In genomic region chr20:46814366-46815232, GRCh38 we compare ENCODE assay signal across 1 cellular context.
TF ChIP-seq lines count a peak whose summit lies in the region.

No MANE protein-coding gene starts in this region.

TF ChIP-seq in HEK293, 187 proteins besides CTCF, POLR2A, EP300 and RAD21 (continued from another document):
- TF ChIP-seq, protein P1, sequence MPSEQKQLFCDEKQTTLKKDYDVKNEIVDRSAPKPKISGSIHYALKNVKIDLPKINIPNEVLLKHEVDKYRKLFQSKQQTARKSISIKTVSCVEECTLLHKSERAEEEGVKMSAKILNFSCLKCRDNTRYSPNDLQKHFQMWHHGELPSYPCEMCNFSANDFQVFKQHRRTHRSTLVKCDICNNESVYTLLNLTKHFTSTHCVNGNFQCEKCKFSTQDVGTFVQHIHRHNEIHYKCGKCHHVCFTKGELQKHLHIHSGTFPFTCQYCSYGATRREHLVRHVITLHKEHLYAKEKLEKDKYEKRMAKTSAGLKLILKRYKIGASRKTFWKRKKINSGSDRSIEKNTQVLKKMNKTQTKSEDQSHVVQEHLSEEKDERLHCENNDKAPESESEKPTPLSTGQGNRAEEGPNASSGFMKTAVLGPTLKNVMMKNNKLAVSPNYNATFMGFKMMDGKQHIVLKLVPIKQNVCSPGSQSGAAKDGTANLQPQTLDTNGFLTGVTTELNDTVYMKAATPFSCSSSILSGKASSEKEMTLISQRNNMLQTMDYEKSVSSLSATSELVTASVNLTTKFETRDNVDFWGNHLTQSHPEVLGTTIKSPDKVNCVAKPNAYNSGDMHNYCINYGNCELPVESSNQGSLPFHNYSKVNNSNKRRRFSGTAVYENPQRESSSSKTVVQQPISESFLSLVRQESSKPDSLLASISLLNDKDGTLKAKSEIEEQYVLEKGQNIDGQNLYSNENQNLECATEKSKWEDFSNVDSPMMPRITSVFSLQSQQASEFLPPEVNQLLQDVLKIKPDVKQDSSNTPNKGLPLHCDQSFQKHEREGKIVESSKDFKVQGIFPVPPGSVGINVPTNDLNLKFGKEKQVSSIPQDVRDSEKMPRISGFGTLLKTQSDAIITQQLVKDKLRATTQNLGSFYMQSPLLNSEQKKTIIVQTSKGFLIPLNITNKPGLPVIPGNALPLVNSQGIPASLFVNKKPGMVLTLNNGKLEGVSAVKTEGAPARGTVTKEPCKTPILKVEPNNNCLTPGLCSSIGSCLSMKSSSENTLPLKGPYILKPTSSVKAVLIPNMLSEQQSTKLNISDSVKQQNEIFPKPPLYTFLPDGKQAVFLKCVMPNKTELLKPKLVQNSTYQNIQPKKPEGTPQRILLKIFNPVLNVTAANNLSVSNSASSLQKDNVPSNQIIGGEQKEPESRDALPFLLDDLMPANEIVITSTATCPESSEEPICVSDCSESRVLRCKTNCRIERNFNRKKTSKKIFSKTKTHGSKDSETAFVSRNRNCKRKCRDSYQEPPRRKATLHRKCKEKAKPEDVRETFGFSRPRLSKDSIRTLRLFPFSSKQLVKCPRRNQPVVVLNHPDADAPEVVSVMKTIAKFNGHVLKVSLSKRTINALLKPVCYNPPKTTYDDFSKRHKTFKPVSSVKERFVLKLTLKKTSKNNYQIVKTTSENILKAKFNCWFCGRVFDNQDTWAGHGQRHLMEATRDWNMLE (tag by site-specific recombination; conservative IDR thresholded peaks at IDR 0.05; ENCODE audit: low read depth) = no peak
- no peak for TF ChIP-seq ZNF654 (tag by site-specific recombination; IDR thresholded peaks at IDR 0.05; ENCODE audit: low read depth)
- TF ChIP-seq, protein P2, sequence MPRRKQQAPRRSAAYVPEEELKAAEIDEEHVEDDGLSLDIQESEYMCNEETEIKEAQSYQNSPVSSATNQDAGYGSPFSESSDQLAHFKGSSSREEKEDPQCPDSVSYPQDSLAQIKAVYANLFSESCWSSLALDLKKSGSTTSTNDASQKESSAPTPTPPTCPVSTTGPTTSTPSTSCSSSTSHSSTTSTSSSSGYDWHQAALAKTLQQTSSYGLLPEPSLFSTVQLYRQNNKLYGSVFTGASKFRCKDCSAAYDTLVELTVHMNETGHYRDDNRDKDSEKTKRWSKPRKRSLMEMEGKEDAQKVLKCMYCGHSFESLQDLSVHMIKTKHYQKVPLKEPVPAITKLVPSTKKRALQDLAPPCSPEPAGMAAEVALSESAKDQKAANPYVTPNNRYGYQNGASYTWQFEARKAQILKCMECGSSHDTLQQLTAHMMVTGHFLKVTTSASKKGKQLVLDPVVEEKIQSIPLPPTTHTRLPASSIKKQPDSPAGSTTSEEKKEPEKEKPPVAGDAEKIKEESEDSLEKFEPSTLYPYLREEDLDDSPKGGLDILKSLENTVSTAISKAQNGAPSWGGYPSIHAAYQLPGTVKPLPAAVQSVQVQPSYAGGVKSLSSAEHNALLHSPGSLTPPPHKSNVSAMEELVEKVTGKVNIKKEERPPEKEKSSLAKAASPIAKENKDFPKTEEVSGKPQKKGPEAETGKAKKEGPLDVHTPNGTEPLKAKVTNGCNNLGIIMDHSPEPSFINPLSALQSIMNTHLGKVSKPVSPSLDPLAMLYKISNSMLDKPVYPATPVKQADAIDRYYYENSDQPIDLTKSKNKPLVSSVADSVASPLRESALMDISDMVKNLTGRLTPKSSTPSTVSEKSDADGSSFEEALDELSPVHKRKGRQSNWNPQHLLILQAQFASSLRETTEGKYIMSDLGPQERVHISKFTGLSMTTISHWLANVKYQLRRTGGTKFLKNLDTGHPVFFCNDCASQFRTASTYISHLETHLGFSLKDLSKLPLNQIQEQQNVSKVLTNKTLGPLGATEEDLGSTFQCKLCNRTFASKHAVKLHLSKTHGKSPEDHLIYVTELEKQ (tag by site-specific recombination; IDR thresholded peaks at IDR 0.05; ENCODE audit: borderline replicate concordance) = peak; percentile 50; the same call in 1 of the 2 replicates
- TF ChIP-seq, protein P3, sequence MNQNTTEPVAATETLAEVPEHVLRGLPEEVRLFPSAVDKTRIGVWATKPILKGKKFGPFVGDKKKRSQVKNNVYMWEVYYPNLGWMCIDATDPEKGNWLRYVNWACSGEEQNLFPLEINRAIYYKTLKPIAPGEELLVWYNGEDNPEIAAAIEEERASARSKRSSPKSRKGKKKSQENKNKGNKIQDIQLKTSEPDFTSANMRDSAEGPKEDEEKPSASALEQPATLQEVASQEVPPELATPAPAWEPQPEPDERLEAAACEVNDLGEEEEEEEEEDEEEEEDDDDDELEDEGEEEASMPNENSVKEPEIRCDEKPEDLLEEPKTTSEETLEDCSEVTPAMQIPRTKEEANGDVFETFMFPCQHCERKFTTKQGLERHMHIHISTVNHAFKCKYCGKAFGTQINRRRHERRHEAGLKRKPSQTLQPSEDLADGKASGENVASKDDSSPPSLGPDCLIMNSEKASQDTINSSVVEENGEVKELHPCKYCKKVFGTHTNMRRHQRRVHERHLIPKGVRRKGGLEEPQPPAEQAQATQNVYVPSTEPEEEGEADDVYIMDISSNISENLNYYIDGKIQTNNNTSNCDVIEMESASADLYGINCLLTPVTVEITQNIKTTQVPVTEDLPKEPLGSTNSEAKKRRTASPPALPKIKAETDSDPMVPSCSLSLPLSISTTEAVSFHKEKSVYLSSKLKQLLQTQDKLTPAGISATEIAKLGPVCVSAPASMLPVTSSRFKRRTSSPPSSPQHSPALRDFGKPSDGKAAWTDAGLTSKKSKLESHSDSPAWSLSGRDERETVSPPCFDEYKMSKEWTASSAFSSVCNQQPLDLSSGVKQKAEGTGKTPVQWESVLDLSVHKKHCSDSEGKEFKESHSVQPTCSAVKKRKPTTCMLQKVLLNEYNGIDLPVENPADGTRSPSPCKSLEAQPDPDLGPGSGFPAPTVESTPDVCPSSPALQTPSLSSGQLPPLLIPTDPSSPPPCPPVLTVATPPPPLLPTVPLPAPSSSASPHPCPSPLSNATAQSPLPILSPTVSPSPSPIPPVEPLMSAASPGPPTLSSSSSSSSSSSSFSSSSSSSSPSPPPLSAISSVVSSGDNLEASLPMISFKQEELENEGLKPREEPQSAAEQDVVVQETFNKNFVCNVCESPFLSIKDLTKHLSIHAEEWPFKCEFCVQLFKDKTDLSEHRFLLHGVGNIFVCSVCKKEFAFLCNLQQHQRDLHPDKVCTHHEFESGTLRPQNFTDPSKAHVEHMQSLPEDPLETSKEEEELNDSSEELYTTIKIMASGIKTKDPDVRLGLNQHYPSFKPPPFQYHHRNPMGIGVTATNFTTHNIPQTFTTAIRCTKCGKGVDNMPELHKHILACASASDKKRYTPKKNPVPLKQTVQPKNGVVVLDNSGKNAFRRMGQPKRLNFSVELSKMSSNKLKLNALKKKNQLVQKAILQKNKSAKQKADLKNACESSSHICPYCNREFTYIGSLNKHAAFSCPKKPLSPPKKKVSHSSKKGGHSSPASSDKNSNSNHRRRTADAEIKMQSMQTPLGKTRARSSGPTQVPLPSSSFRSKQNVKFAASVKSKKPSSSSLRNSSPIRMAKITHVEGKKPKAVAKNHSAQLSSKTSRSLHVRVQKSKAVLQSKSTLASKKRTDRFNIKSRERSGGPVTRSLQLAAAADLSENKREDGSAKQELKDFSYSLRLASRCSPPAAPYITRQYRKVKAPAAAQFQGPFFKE (tag by site-specific recombination; IDR thresholded peaks at IDR 0.05; ENCODE audit: borderline replicate concordance) = no peak
- TF ChIP-seq GLI2 (tag by site-specific recombination; IDR thresholded peaks at IDR 0.05; ENCODE audit: borderline replicate concordance, low read depth) = no peak
- 0 out of 2 replicates have a peak, but pooled peaks have one; percentile 29 for TF ChIP-seq WT1 (tag by site-specific recombination; IDR thresholded peaks at IDR 0.05)
- no peak for TF ChIP-seq ZNF423 (tag by site-specific recombination; IDR thresholded peaks at IDR 0.05)
- no peak for TF ChIP-seq ZNF350 (tag by site-specific recombination; IDR thresholded peaks at IDR 0.05)
- no peak for TF ChIP-seq ZNF426 (tag by site-specific recombination; IDR thresholded peaks at IDR 0.05)
- TF ChIP-seq MZF1 (tag by site-specific recombination; IDR thresholded peaks at IDR 0.05; ENCODE audit: borderline replicate concordance) = no peak
- no peak for TF ChIP-seq ZNF202 (tag by site-specific recombination; IDR thresholded peaks at IDR 0.05; ENCODE audit: borderline replicate concordance)
- TF ChIP-seq ZNF24 (tag by site-specific recombination; IDR thresholded peaks at IDR 0.05) = no peak
- no peak for TF ChIP-seq KLF16 (tag by site-specific recombination; IDR thresholded peaks at IDR 0.05)
- no peak for TF ChIP-seq ZNF394 (tag by site-specific recombination; IDR thresholded peaks at IDR 0.05; ENCODE audit: borderline replicate concordance)
- no peak for TF ChIP-seq YY2 (tag by site-specific recombination; IDR thresholded peaks at IDR 0.05)
- TF ChIP-seq BCL11A (tag by site-specific recombination; IDR thresholded peaks at IDR 0.05; ENCODE audit: low read depth) = no peak
- TF ChIP-seq ZNF473 (tag by site-specific recombination; IDR thresholded peaks at IDR 0.05) = no peak
- TF ChIP-seq, protein P4, sequence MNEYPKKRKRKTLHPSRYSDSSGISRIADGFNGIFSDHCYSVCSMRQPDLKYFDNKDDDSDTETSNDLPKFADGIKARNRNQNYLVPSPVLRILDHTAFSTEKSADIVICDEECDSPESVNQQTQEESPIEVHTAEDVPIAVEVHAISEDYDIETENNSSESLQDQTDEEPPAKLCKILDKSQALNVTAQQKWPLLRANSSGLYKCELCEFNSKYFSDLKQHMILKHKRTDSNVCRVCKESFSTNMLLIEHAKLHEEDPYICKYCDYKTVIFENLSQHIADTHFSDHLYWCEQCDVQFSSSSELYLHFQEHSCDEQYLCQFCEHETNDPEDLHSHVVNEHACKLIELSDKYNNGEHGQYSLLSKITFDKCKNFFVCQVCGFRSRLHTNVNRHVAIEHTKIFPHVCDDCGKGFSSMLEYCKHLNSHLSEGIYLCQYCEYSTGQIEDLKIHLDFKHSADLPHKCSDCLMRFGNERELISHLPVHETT (tag by site-specific recombination; IDR thresholded peaks at IDR 0.05) = no peak
- TF ChIP-seq ZNF660 (tag by site-specific recombination; IDR thresholded peaks at IDR 0.05) = no peak
- TF ChIP-seq ZNF404 (tag by site-specific recombination; IDR thresholded peaks at IDR 0.05) = no peak
- TF ChIP-seq ZNF174 (tag by site-specific recombination; IDR thresholded peaks at IDR 0.05) = no peak
- no peak for TF ChIP-seq ZNF146 (tag by site-specific recombination; IDR thresholded peaks at IDR 0.05)
- no peak for TF ChIP-seq ZNF561 (tag by site-specific recombination; IDR thresholded peaks at IDR 0.05; ENCODE audit: borderline replicate concordance)
- no peak for TF ChIP-seq ZSCAN16 (tag by site-specific recombination; IDR thresholded peaks at IDR 0.05)
- no peak for TF ChIP-seq ZNF112 (tag by site-specific recombination; IDR thresholded peaks at IDR 0.05)
- TF ChIP-seq ZNF610 (tag by site-specific recombination; IDR thresholded peaks at IDR 0.05; ENCODE audit: borderline replicate concordance) = no peak
- TF ChIP-seq BCL11B (tag by site-specific recombination; IDR thresholded peaks at IDR 0.05; ENCODE audit: low read depth) = no peak
- TF ChIP-seq PATZ1 (tag by site-specific recombination; IDR thresholded peaks at IDR 0.05) = no peak
- no peak for TF ChIP-seq HOXC10 (CRISPR knock-in tag; IDR thresholded peaks at IDR 0.05)
